In the genomic region with DNA sequence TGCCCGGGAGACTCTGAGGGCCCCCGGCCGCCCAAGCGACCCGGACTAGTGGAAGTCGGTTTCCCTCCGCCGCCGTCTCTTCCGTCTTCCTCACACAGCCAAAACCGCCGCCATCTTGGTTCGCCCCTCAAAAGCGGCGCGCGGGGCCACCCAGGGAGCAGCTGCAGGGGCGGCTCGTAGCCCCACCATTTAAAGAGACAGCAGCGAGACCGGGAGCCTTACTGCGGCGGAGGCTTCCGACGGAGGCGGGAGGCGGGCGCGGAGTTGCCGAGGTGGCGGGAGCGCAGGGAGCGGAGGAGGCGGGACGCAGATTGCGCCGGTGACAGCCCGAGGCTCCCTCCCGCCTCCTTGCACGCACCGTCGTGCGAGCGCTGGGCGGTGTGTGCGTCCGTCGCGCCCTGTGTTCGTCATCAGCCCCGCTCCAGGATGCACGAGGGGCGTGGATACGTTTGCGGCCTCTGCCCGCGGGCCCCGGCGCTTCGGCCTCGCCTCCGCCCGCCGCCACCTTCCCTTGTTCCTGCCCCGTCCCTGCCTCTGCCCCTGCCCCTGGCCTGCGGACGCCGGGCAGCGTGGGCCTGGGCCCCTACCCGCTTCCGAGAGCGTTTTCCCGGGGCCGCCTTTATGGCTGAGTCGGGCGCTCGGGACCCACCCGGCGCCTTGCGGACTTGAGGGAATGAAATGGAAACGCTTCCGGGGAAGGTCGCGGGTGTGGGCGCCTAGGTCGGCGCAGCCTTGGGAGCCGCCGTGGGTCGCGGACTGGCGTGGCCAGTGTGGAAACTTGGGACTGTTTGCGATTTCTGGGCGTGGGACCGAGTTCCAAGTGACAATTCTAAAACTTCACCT, we compare ENCODE assay signal across 8 cellular contexts. TPM values are rescaled to one million over a fixed set of nuclear protein-coding genes. Genes with fewer than 3 reads are reported as not detected.
A peak's percentile ranks its signal among the peaks of the same experiment; 100 is the strongest.
DNase-seq lines count a peak whose midpoint lies in the region; ATAC-seq and TF ChIP-seq lines count a peak whose summit lies in the region.

Gene PPP4R3A (minus strand): TSS at position 140 of the 843 bp plus-strand sequence. CDS start 663 bp downstream, outside the sequence.

- peaks cover 29% of the 10 kb centered on the region for H3K4me1 Mint-ChIP-seq in CD14-positive monocyte

- TF ChIP-seq CTCF in CD14-positive monocyte (IDR thresholded peaks at IDR 0.05) = no peak
- TF ChIP-seq CTCF in right lobe of liver (IDR thresholded peaks at IDR 0.05) = no peak

- TF ChIP-seq POLR2A in right lobe of liver (IDR thresholded peaks at IDR 0.05) = peak; percentile 93

- peak within 1 kb of the TSS; percentile 99 to 100 (median 100) for H3K27ac Mint-ChIP-seq in CD14-positive monocyte

- H3K36me3 ChIP-seq in right lobe of liver = peaks cover 0 to 5% (median 0%) of the 10 kb centered on the region in 4 donors

- peaks cover 4 to 16% of the 10 kb centered on the region in 2 donors for H3K36me3 Mint-ChIP-seq in CD14-positive monocyte

- H3K27ac ChIP-seq in right lobe of liver = peak within 1 kb of the TSS; percentile 97 to 99 (median 98)

- peak within 1 kb of the TSS; percentile 98 to 99 for H3K4me3 Mint-ChIP-seq in CD14-positive monocyte

- no peaks in the 10 kb centered on the region for H3K9me3 Mint-ChIP-seq in CD14-positive monocyte

- DNase-seq in CD14-positive monocyte (ENCODE audit: low spot score) (peak; percentile 90), NCI-H82 (lab: John Stamatoyannopoulos, UW) (peak; percentile 95), dermis microvascular lymphatic vessel endothelial cell (ENCODE audit: low read depth in 2 of 2) (peak; percentile 89 to 97), right lobe of liver (peak; percentile 96 to 98 (median 97))
- DNase-seq in activated CD4-positive, alpha-beta T cell treated with anti-CD3 and anti-CD28 coated beads, Interleukin-2, amount 50 U/mL, for 48 hours = peak; percentile 93
- peak; percentile 91 to 96 for DNase-seq in stimulated activated CD4-positive, alpha-beta T cell treated with anti-CD3 and anti-CD28 coated beads, Interleukin-4, amount 100 ng/mL, for 4 hours

- H3K27me3 ChIP-seq in right lobe of liver = no peaks in the 10 kb centered on the region

- intact Hi-C loops in CD14-positive monocyte (cut with micrococcal nuclease) = no loop called here
- intact Hi-C loops in right lobe of liver (cut with DNase I) = no loop called here

- peaks cover 0 to 17% (median 7%) of the 10 kb centered on the region in 4 donors for H3K4me1 ChIP-seq in right lobe of liver

- H3K9me3 ChIP-seq in right lobe of liver = no peaks in the 10 kb centered on the region

- WGBS in right lobe of liver (ENCODE audit: insufficient coverage, low coverage, low lambda C conversion rate, missing lambda C conversion rate) = 0% methylated on average over 3 of the region's 95 CpGs

- H3K27me3 Mint-ChIP-seq in CD14-positive monocyte (ENCODE audit: low read depth in 3 of 3) = no peaks in the 10 kb centered on the region

- peak within 1 kb of the TSS; percentile 90 to 96 (median 93) for H3K4me3 ChIP-seq in right lobe of liver

- ATAC-seq in GM19397 (IDR thresholded peaks at IDR 0.05; ENCODE audit: unreplicated experiment) (peak; percentile 86), HG03571 (IDR thresholded peaks at IDR 0.05; ENCODE audit: unreplicated experiment) (peak; percentile 83), right lobe of liver (peak; percentile 91 to 96 (median 92))

RNA-seq across cellular contexts. Expression of gene PPP4R3A, which starts in this region (rescaled TPM):
- polyA plus RNA-seq in CD14-positive monocyte = 10 to 100 TPM; 31.4 to 41.2 TPM
- 58.9 and 61.7 TPM in 2 replicates for total RNA-seq in dermis microvascular lymphatic vessel endothelial cell
- 10 to 100 TPM; 30.5 to 45.9 (median 39.6) TPM for total RNA-seq in right lobe of liver

Comparison
In these comparisons a context has a peak if more than half of its experiments do, and no peak if none do; other contexts are left out.
1. Peak in every context shown above with its lines: DNase-seq, ATAC-seq, H3K4me3 ChIP-seq and H3K27ac ChIP-seq.